In genomic region chr5:157541452-157542118, GRCh38 we compare ENCODE assay signal across 10 cellular contexts. TPM values are rescaled to one million over a fixed set of nuclear protein-coding genes. Genes with fewer than 3 reads are reported as not detected.
A peak's percentile ranks its signal among the peaks of the same experiment; 100 is the strongest.
DNase-seq lines count a peak whose midpoint lies in the region; ATAC-seq, FAIRE-seq and TF ChIP-seq lines count a peak whose summit lies in the region.
"Had no signal": no experiment of that assay in that cellular context is flagged by ENCODE, and none has a peak within 500 bp of the region (broad histone marks: within the 10 kb centered on the region; RNA-seq: fewer than 3 reads in every experiment).

No MANE protein-coding gene starts in this region.

- H3K79me2 ChIP-seq in DOHH2 (ENCODE audit: control insufficient read depth, low read length) (peaks cover 96% of the 10 kb centered on the region), GM12878 (ENCODE audit: control insufficient read depth, insufficient read depth, low read length) (peaks cover 27% of the 10 kb centered on the region)

- no peaks in the 10 kb centered on the region for H3K9me3 ChIP-seq in DOHH2 (ENCODE audit: control insufficient read depth, insufficient read depth, low read length)
- no peaks in the 10 kb centered on the region for H3K9me3 ChIP-seq in GM12878 (replicated peaks; ENCODE audit: control insufficient read depth, insufficient read depth, low read length)
- H3K9me3 ChIP-seq in naive thymus-derived CD4-positive, alpha-beta T cell (ENCODE audit: control insufficient read depth in 2 of 3, low read length in 3 of 3): no peaks in the 10 kb centered on the region
- no peaks in the 10 kb centered on the region for H3K9me3 ChIP-seq in suprapubic skin

- H3F3A ChIP-seq in DOHH2 (ENCODE audit: control insufficient read depth, insufficient read depth): no peaks in the 10 kb centered on the region

- TF ChIP-seq CTCF in DOHH2 (IDR thresholded peaks at IDR 0.05; ENCODE audit: low read depth, low read length, poor library complexity, severe bottlenecking) (no peak), GM12878 (IDR thresholded peaks at IDR 0.05 in 2 of 3, conservative IDR thresholded peaks at IDR 0.05 in 1 of 3; ENCODE audit: control insufficient read depth in 2 of 3, extremely low read depth in 1 of 3, insufficient read depth in 1 of 3, low read depth in 3 of 3, low read length in 3 of 3) (no peak), suprapubic skin (IDR thresholded peaks at IDR 0.05) (no peak)

- ATAC-seq in HG02884 (IDR thresholded peaks at IDR 0.05; ENCODE audit: unreplicated experiment) (peak; percentile 4), GM12878 (peak; percentile 26), GM19467 (IDR thresholded peaks at IDR 0.05; ENCODE audit: unreplicated experiment) (no peak)
- ATAC-seq in naive thymus-derived CD4-positive, alpha-beta T cell: peak; percentile 55

- DNase-seq in GM12878 (ENCODE audit: low read depth, low spot score) (no peak), pons (ENCODE audit: low spot score) (no peak), LoVo (ENCODE audit: low spot score) (no peak), suprapubic skin (ENCODE audit: low spot score in 2 of 2) (no peak)
- no peak for DNase-seq in naive thymus-derived CD4-positive, alpha-beta T cell
- DNase-seq: GF-D8 had no signal

- H2AFZ ChIP-seq in GM12878 (ENCODE audit: control insufficient read depth, low read depth, low read length): no peak overlapping the region; the same call in 1 of the 2 replicates

- H3K27ac ChIP-seq in DOHH2 (ENCODE audit: low read depth, low read length) (no peak overlapping the region), GM12878 (ENCODE audit: control insufficient read depth, insufficient read depth) (peak overlapping the region; percentile 92), suprapubic skin (no peak overlapping the region)
- no peak overlapping the region for H3K27ac ChIP-seq in naive thymus-derived CD4-positive, alpha-beta T cell (ENCODE audit: low read depth, low read length)
- H3K27ac ChIP-seq: epithelial cell of prostate had no signal

- H3K4me3 ChIP-seq in DOHH2 (ENCODE audit: low read length) (peak overlapping the region; percentile 10; the same call in 1 of the 2 replicates), GM12878 (peak overlapping the region; percentile 51; the same call in 1 of the 2 replicates), suprapubic skin (no peak overlapping the region)
- peak overlapping the region; percentile 19 for H3K4me3 ChIP-seq in naive thymus-derived CD4-positive, alpha-beta T cell (ENCODE audit: low read length)

- intact Hi-C loops in GM12878 (cut with micrococcal nuclease; ENCODE audit: unreplicated experiment): loop anchor here (2.0 kb wide), 2 partner anchors 21 to 39 kb away; no protein-coding TSS in a partner anchor
- intact Hi-C loops in naive thymus-derived CD4-positive, alpha-beta T cell (cut with micrococcal nuclease): loop anchor here (1.0 to 10.0 kb wide), 6 partner anchors 61 to 617 kb away; partner anchors contain the start of genes ITK (in 1 of the 2) and THG1L (in 1 of the 2)

- no peaks in the 10 kb centered on the region for H3K27me3 Mint-ChIP-seq in naive thymus-derived CD4-positive, alpha-beta T cell

- SMC1A ChIA-PET in GM12878 (lab: Charles Lee; ENCODE audit: uncharacterized antibody, unreplicated experiment): interaction anchor here (0.6 to 4.5 kb wide), 28 partner anchors 9 to 1553 kb away, joined by 3 to 40 read pairs (median 4); partner anchors contain the start of genes LSM11 and THG1L

- TF ChIP-seq EP300 in GM12878 (IDR thresholded peaks at IDR 0.05; ENCODE audit: borderline replicate concordance in 1 of 2, control insufficient read depth in 1 of 2, low read depth in 2 of 2, low read length in 2 of 2): no peak
- no peak for TF ChIP-seq EP300 in suprapubic skin (IDR thresholded peaks at IDR 0.05)

- H3K4me1 Mint-ChIP-seq in naive thymus-derived CD4-positive, alpha-beta T cell: peaks cover 12 to 93% (median 31%) of the 10 kb centered on the region in 7 donors

- BruUV-seq in GM12878 (replicated peaks; lab: Mats Ljungman, UMichigan): no TSS peak

- H3K9ac ChIP-seq in GM12878 (ENCODE audit: control insufficient read depth, insufficient read depth, low read length): peak overlapping the region; percentile 65

- FAIRE-seq in GM12878 (lab: Jason Lieb, UNC): no peak

- no peak for TF ChIP-seq POLR2A in GM12878 (IDR thresholded peaks at IDR 0.05; ENCODE audit: low read depth, low read length)
- no peak for TF ChIP-seq POLR2A in suprapubic skin (IDR thresholded peaks at IDR 0.05)

- peaks cover 0 to 62% (median 0%) of the 10 kb centered on the region in 5 donors for H3K36me3 Mint-ChIP-seq in naive thymus-derived CD4-positive, alpha-beta T cell

- peaks cover 85% of the 10 kb centered on the region for H3K36me3 ChIP-seq in DOHH2 (ENCODE audit: control insufficient read depth, low read length)
- H3K36me3 ChIP-seq in GM12878 (ENCODE audit: control insufficient read depth in 2 of 2, insufficient read depth in 2 of 2, low read length in 1 of 2): peaks cover 0 to 8% of the 10 kb centered on the region in 2 experiments; a peak in 3 of 4 replicates
- H3K36me3 ChIP-seq in naive thymus-derived CD4-positive, alpha-beta T cell (ENCODE audit: control insufficient read depth in 2 of 3, insufficient read depth in 3 of 3, low read length in 3 of 3): no peaks in the 10 kb centered on the region
- H3K36me3 ChIP-seq in suprapubic skin: no peaks in the 10 kb centered on the region

- H3K9me2 ChIP-seq in DOHH2 (replicated peaks; ENCODE audit: control insufficient read depth, low read length): no peaks in the 10 kb centered on the region

- H3K4me2 ChIP-seq in DOHH2 (ENCODE audit: low read length): peak overlapping the region; percentile 41
- peak overlapping the region; percentile 90 for H3K4me2 ChIP-seq in GM12878 (ENCODE audit: control insufficient read depth, insufficient read depth)

- H3K4me3 Mint-ChIP-seq in naive thymus-derived CD4-positive, alpha-beta T cell: peak overlapping the region in 5 of 10 donors; percentile 4 to 81 (median 12)

- TF ChIP-seq RAD21 in GM12878 (IDR thresholded peaks at IDR 0.05; ENCODE audit: insufficient read depth, low read depth, low read length): no peak

- POLR2A ChIA-PET in GM12878 (lab: Charles Lee): interaction anchor here (0.6 to 2.7 kb wide), 11 partner anchors 9 to 200 kb away, joined by 3 to 15 read pairs (median 5); no protein-coding TSS in a partner anchor
- POLR2A ChIA-PET in naive thymus-derived CD4-positive, alpha-beta T cell (lab: Charles Lee): no interaction called here

- H4K20me1 ChIP-seq in DOHH2 (ENCODE audit: control insufficient read depth, insufficient read depth, low read depth, low read length) (peaks cover 21% of the 10 kb centered on the region), GM12878 (ENCODE audit: control insufficient read depth, insufficient read depth) (no peaks in the 10 kb centered on the region)

- H3K27ac Mint-ChIP-seq in naive thymus-derived CD4-positive, alpha-beta T cell: peak overlapping the region in 7 of 9 donors; percentile 2 to 99 (median 28)

- in situ Hi-C loops in GM12878 (cut with MboI): no loop called here

- no peaks in the 10 kb centered on the region for H3K9me3 Mint-ChIP-seq in naive thymus-derived CD4-positive, alpha-beta T cell

- CTCF ChIA-PET in GM12878 (lab: Yijun Ruan, JAX): interaction anchor here (0.9 to 3.5 kb wide), 17 partner anchors 9 to 202 kb away, joined by 3 to 27 read pairs (median 4); partner anchors contain the start of genes ADAM19 and LSM11
- CTCF ChIA-PET in naive thymus-derived CD4-positive, alpha-beta T cell (lab: Charles Lee): no interaction called here

- RAD21 ChIA-PET in GM12878 (lab: Charles Lee; ENCODE audit: unreplicated experiment): interaction anchor here (0.7 to 3.5 kb wide), 16 partner anchors 9 to 393 kb away, joined by 3 to 36 read pairs (median 6); partner anchors contain the start of gene ADAM19

- H3K27me3 ChIP-seq in DOHH2 (ENCODE audit: control insufficient read depth, low read length) (no peaks in the 10 kb centered on the region), GM12878 (replicated peaks in 1 of 2; ENCODE audit: control insufficient read depth in 2 of 2, insufficient read depth in 2 of 2, low read length in 1 of 2) (no peaks in the 10 kb centered on the region), suprapubic skin (no peaks in the 10 kb centered on the region)
- H3K27me3 ChIP-seq in naive thymus-derived CD4-positive, alpha-beta T cell (ENCODE audit: control insufficient read depth in 2 of 2, insufficient read depth in 2 of 2, low read length in 2 of 2): no peaks in the 10 kb centered on the region

- 19% methylated on average over 6 of the region's 6 CpGs for WGBS in GM12878 (ENCODE audit: insufficient coverage, insufficient replicate concordance, low lambda C conversion rate, missing lambda C conversion rate)
- WGBS in suprapubic skin: 57% methylated on average over 6 of the region's 6 CpGs

- peaks cover 77% of the 10 kb centered on the region for H3K4me1 ChIP-seq in DOHH2 (ENCODE audit: control insufficient read depth, low read length)
- peaks cover 53% of the 10 kb centered on the region for H3K4me1 ChIP-seq in GM12878 (ENCODE audit: control insufficient read depth, insufficient read depth, low read length)
- peaks cover 14 to 72% of the 10 kb centered on the region in 2 donors for H3K4me1 ChIP-seq in naive thymus-derived CD4-positive, alpha-beta T cell (ENCODE audit: control insufficient read depth in 2 of 2, insufficient read depth in 2 of 2, low read length in 2 of 2)
- peaks cover 15% of the 10 kb centered on the region for H3K4me1 ChIP-seq in suprapubic skin

TF ChIP-seq in GM12878, 131 proteins besides CTCF, POLR2A, EP300 and RAD21 (continues in another document):
- no peak for TF ChIP-seq CBX3 (IDR thresholded peaks at IDR 0.05; ENCODE audit: borderline replicate concordance, low read depth)

RNA-seq across cellular contexts. Expression of gene ADAM19, which starts 34.0 kb away (rescaled TPM):
- 86.7 and 95.1 TPM in 2 replicates for total RNA-seq in GM12878 (2013; cell fraction: nucleolus; rRNA removed)
- total RNA-seq in GM12878 (2014; rRNA removed): 47.0 and 50.9 TPM in 2 replicates
- 33.5 and 37.1 TPM in 2 replicates for total RNA-seq in GM12878 (2014; rRNA removed; fragmentation: Illumina TruSeq; extraction: Trizol)
- total RNA-seq in GM12878 (2021): 87.3 and 92.8 TPM in 2 replicates
- 9.4 TPM for polyA plus RNA-seq in GM12878 (2011; ENCODE audit: low read depth)
- 19.3 and 26.1 TPM in 2 replicates for polyA plus RNA-seq in GM12878 (2011; rRNA removed)
- polyA plus RNA-seq in GM12878 (2011; cell fraction: cytosol; rRNA removed): 21.6 and 23.2 TPM in 2 replicates
- 37.3 and 40.3 TPM in 2 replicates for polyA plus RNA-seq in GM12878 (2011; cell fraction: nucleus; rRNA removed)
- polyA plus RNA-seq in GM12878 (2012): 13.1 and 18.1 TPM in 2 replicates
- 40.6 and 48.5 TPM in 2 replicates for polyA plus RNA-seq in GM12878 (2014; fragmentation: Illumina TruSeq; extraction: Trizol)
- polyA plus RNA-seq in GM12878 (2014; fragmentation: Nextera tagmentation; extraction: Ambion mirVana): 10 to 100 TPM; 16.0 to 24.4 TPM
- 40.9 and 43.0 TPM in 2 replicates for polyA plus RNA-seq in GM12878 (2014; rRNA removed)
- 10 to 100 TPM; 52.4 to 59.3 TPM for polyA plus RNA-seq in GM12878 (2016; fragmentation: Nextera tagmentation; extraction: Ambion mirVana)
- polyA minus RNA-seq in GM12878 (2011; rRNA and poly(A)+ RNA removed): 52.0 and 66.1 TPM in 2 replicates
- polyA minus RNA-seq in GM12878 (2011; cell fraction: cytosol; rRNA and poly(A)+ RNA removed): 23.7 and 28.1 TPM in 2 replicates
- 20.6 and 36.1 TPM in 2 replicates for polyA minus RNA-seq in GM12878 (2011; cell fraction: nucleus; rRNA and poly(A)+ RNA removed)
- 100 to 1,000 TPM in 1 of 5 experiments, 10 to 100 TPM in 1, 1 to 10 TPM in 1, under 1 TPM in 2; 0.81 to 410 (median 7.3) TPM for total RNA-seq in naive thymus-derived CD4-positive, alpha-beta T cell
- polyA plus RNA-seq in naive thymus-derived CD4-positive, alpha-beta T cell: under 1 TPM; 0.10 to 0.11 TPM
- total RNA-seq in suprapubic skin: 1 to 10 TPM in 3 of 4 donors, under 1 TPM in 1; 0.42 to 2.6 (median 1.3) TPM
